ENCODE assay signal across 20 cellular contexts in genomic region chr2:145394181-145394580, GRCh38.
A peak's percentile ranks its signal among the peaks of the same experiment; 100 is the strongest.
DNase-seq lines count a peak whose midpoint lies in the region; ATAC-seq, FAIRE-seq and TF ChIP-seq lines count a peak whose summit lies in the region.
"Had no signal": no experiment of that assay in that cellular context is flagged by ENCODE, and none has a peak within 500 bp of the region (broad histone marks: within the 10 kb centered on the region; RNA-seq: fewer than 3 reads in every experiment).

No MANE protein-coding gene starts in this region.

- no peak overlapping the region for H4K8ac ChIP-seq in IMR-90 (ENCODE audit: low read depth in 2 of 2, low read length in 2 of 2)

- no peak overlapping the region for H4K5ac ChIP-seq in IMR-90 (ENCODE audit: low read depth, low read length)

- no peak overlapping the region for H3K14ac ChIP-seq in IMR-90 (replicated peaks; ENCODE audit: low read depth, low read length)

- no peak overlapping the region for H3K27ac ChIP-seq in A549
- no peak overlapping the region for H3K27ac ChIP-seq in IMR-90 (ENCODE audit: insufficient read depth, low read length)
- H3K27ac ChIP-seq in astrocyte (ENCODE audit: low read depth, low read length): no peak overlapping the region
- H3K27ac ChIP-seq: BLaER1 treated with 17β-estradiol and CSF1 and Interleukin-3, amounts not matched to agents 10 nM and 100 nM; C4-2B had no signal

- FAIRE-seq in A549 (lab: Jason Lieb, UNC) (no peak), astrocyte (lab: Jason Lieb, UNC) (peak; percentile 5)
- FAIRE-seq: D721Med, GM12891, GM19239 had no signal

- H3K23ac ChIP-seq in IMR-90 (ENCODE audit: low read depth, low read length): no peak overlapping the region

- no peak overlapping the region for H3K27ac Mint-ChIP-seq in astrocyte (ENCODE audit: unreplicated experiment)
- H3K27ac Mint-ChIP-seq: B cell; CD4-positive, alpha-beta T cell; CD8-positive, alpha-beta T cell had no signal

- DNase-seq in A549 (ENCODE audit: low read depth in 1 of 2, low spot score in 1 of 2): no peak
- DNase-seq in IMR-90: no peak
- DNase-seq in astrocyte (ENCODE audit: low read depth): no peak
- DNase-seq in stimulated activated CD4-positive, alpha-beta T cell treated with anti-CD3 and anti-CD28 coated beads, Interleukin-1b, Interleukin-23, amount 100 ng/mL, for 48 hours: no peak
- no peak for DNase-seq in ureter (ENCODE audit: low spot score)
- DNase-seq in NCI-H345 (lab: John Stamatoyannopoulos, UW): no peak
- DNase-seq: 8988T; AML-193; Caco-2; Calu3; CD4-positive, alpha-beta T cell; CD8-positive, alpha-beta T cell; DMS79 treated with DMSO at 0.1 percent for 48 hours; GF-D8 had no signal

- no peak overlapping the region for H2AFZ ChIP-seq in IMR-90 (replicated peaks; ENCODE audit: low read length, poor library complexity)
- no peak overlapping the region for H2AFZ ChIP-seq in astrocyte (ENCODE audit: low read depth, low read length)

- H3K4me3 ChIP-seq in A549 (no peak overlapping the region), IMR-90 (ENCODE audit: insufficient read depth, low read depth, low read length) (no peak overlapping the region), astrocyte (ENCODE audit: insufficient read depth, low read depth, low read length) (no peak overlapping the region)
- H3K4me3 ChIP-seq: BLaER1 treated with 17β-estradiol and CSF1 and Interleukin-3, amounts not matched to agents 10 nM and 100 nM had no signal

- TF ChIP-seq RAD21 in A549 (conservative IDR thresholded peaks at IDR 0.05 in 1 of 2, IDR thresholded peaks at IDR 0.05 in 1 of 2) (no peak), IMR-90 (IDR thresholded peaks at IDR 0.05; ENCODE audit: low read length) (no peak)

- no peak overlapping the region for H2AK9ac ChIP-seq in IMR-90 (replicated peaks; ENCODE audit: low read depth, low read length, poor library complexity)

- H3K36me3 ChIP-seq in IMR-90 (ENCODE audit: control insufficient read depth, insufficient read depth, low read length) (no peaks in the 10 kb centered on the region), astrocyte (ENCODE audit: insufficient read depth, low read length) (no peaks in the 10 kb centered on the region)
- H3K36me3 ChIP-seq: BLaER1 treated with 17β-estradiol and CSF1 and Interleukin-3, amounts not matched to agents 10 nM and 100 nM had no signal

- H3K4me3 Mint-ChIP-seq in astrocyte (ENCODE audit: unreplicated experiment): no peak overlapping the region
- H3K4me3 Mint-ChIP-seq: B cell; CD4-positive, alpha-beta T cell; CD8-positive, alpha-beta T cell had no signal

- H3K4me1 Mint-ChIP-seq in astrocyte (ENCODE audit: low read depth, unreplicated experiment): no peaks in the 10 kb centered on the region
- H3K4me1 Mint-ChIP-seq: B cell had no signal

- H3K9ac ChIP-seq in IMR-90 (ENCODE audit: low read depth, low read length) (no peak overlapping the region), astrocyte (ENCODE audit: low read length) (no peak overlapping the region)
- H3K9ac ChIP-seq: BLaER1 treated with 17β-estradiol and CSF1 and Interleukin-3, amounts not matched to agents 10 nM and 100 nM had no signal

- BruUV-seq in IMR-90 (replicated peaks; lab: Mats Ljungman, UMichigan): no TSS peak

- intact Hi-C loops in IMR-90 (cut with micrococcal nuclease): no loop called here

- H3K18ac ChIP-seq in IMR-90 (ENCODE audit: low read depth, low read length): no peak overlapping the region

- ATAC-seq in A549 (no peak), IMR-90 (ENCODE audit: low read depth) (no peak)
- ATAC-seq: CD8-positive, alpha-beta T cell had no signal

- H4K20me1 ChIP-seq in IMR-90 (ENCODE audit: insufficient read depth, low read length) (no peaks in the 10 kb centered on the region), astrocyte (ENCODE audit: insufficient read depth, low read length) (no peaks in the 10 kb centered on the region)
- H4K20me1 ChIP-seq: BLaER1 treated with 17β-estradiol and CSF1 and Interleukin-3, amounts not matched to agents 10 nM and 100 nM had no signal

- TF ChIP-seq POLR2A in A549 (IDR thresholded peaks at IDR 0.05; ENCODE audit: low read length) (no peak), IMR-90 (IDR thresholded peaks at IDR 0.05; ENCODE audit: low read depth, low read length) (no peak)

- H3K9me3 ChIP-seq in A549 (no peaks in the 10 kb centered on the region), IMR-90 (ENCODE audit: control insufficient read depth, insufficient read depth, low read length) (no peaks in the 10 kb centered on the region), astrocyte (ENCODE audit: insufficient read depth, low read depth, low read length) (no peaks in the 10 kb centered on the region)
- H3K9me3 ChIP-seq: Caco-2 had no signal

- 54% methylated on average over 3 of the region's 3 CpGs for WGBS in A549 (ENCODE audit: missing lambda C conversion rate)
- no CpG with 5 or more reads among the region's 3 CpGs for WGBS in IMR-90 (ENCODE audit: extremely low coverage in 2 of 2, insufficient read length in 1 of 2), 2 experiments

- TF ChIP-seq EP300 in A549 (IDR thresholded peaks at IDR 0.05): no peak

- H3K79me1 ChIP-seq in IMR-90 (ENCODE audit: low read depth in 1 of 2, low read length in 2 of 2): no peaks in the 10 kb centered on the region

- no peak overlapping the region for H2BK120ac ChIP-seq in IMR-90 (ENCODE audit: low read depth, low read length)

- H3K27me3 Mint-ChIP-seq in astrocyte (ENCODE audit: low read depth, unreplicated experiment): no peaks in the 10 kb centered on the region
- H3K27me3 Mint-ChIP-seq: B cell; CD4-positive, alpha-beta T cell had no signal

- H3K4me1 ChIP-seq in A549: no peaks in the 10 kb centered on the region
- H3K4me1 ChIP-seq in IMR-90 (ENCODE audit: control insufficient read depth, insufficient read depth, low read length): no peaks in the 10 kb centered on the region
- H3K4me1 ChIP-seq in astrocyte (ENCODE audit: insufficient read depth, low read length): no peaks in the 10 kb centered on the region
- H3K4me1 ChIP-seq: BLaER1 treated with 17β-estradiol and CSF1 and Interleukin-3, amounts not matched to agents 10 nM and 100 nM; Caco-2 had no signal

- H3K56ac ChIP-seq in IMR-90 (ENCODE audit: extremely low read depth, insufficient read depth, low read length): no peak overlapping the region

- H3K9me3 Mint-ChIP-seq in astrocyte (ENCODE audit: unreplicated experiment): peaks cover 2% of the 10 kb centered on the region
- H3K9me3 Mint-ChIP-seq: CD4-positive, alpha-beta T cell had no signal

- H3K27me3 ChIP-seq in IMR-90 (ENCODE audit: control insufficient read depth, insufficient read depth, low read length) (no peaks in the 10 kb centered on the region), astrocyte (ENCODE audit: insufficient read depth, low read length) (no peaks in the 10 kb centered on the region)
- H3K27me3 ChIP-seq: BLaER1 treated with 17β-estradiol and CSF1 and Interleukin-3, amounts not matched to agents 10 nM and 100 nM had no signal

- no peak overlapping the region for H2BK5ac ChIP-seq in IMR-90 (ENCODE audit: low read depth, low read length, poor library complexity, severe bottlenecking)

- H3K79me2 ChIP-seq in astrocyte (ENCODE audit: insufficient read depth, low read length): no peaks in the 10 kb centered on the region

- H3K36me3 Mint-ChIP-seq in astrocyte (ENCODE audit: low read depth, unreplicated experiment): no peaks in the 10 kb centered on the region
- H3K36me3 Mint-ChIP-seq: CD8-positive, alpha-beta T cell had no signal

- TF ChIP-seq CTCF in A549 (IDR thresholded peaks at IDR 0.05): no peak
- TF ChIP-seq CTCF in IMR-90 (conservative IDR thresholded peaks at IDR 0.05; ENCODE audit: low read depth, low read length): no peak
- no peak for TF ChIP-seq CTCF in astrocyte (IDR thresholded peaks at IDR 0.05; ENCODE audit: insufficient read depth, low read depth, low read length)

- dilution Hi-C loops in IMR-90 (cut with HindIII; ENCODE audit: low sequenced_read_pairs, unreplicated experiment): no loop called here

- POLR2A ChIA-PET in A549 (lab: Yijun Ruan, JAX) (no interaction called here), IMR-90 (lab: Charles Lee; ENCODE audit: unreplicated experiment) (no interaction called here)

- no peak overlapping the region for H2BK20ac ChIP-seq in IMR-90 (ENCODE audit: low read depth, low read length)

- H2AK5ac ChIP-seq in IMR-90 (ENCODE audit: low read depth, low read length): no peak overlapping the region

- H3K9me1 ChIP-seq in IMR-90 (ENCODE audit: insufficient read depth, low read length): no peaks in the 10 kb centered on the region

- no peak overlapping the region for H3K4me2 ChIP-seq in A549
- no peak overlapping the region for H3K4me2 ChIP-seq in IMR-90 (ENCODE audit: low read depth, low read length)
- H3K4me2 ChIP-seq in astrocyte (ENCODE audit: low read length): no peak overlapping the region
- H3K4me2 ChIP-seq: BLaER1 treated with 17β-estradiol and CSF1 and Interleukin-3, amounts not matched to agents 10 nM and 100 nM had no signal

- no peak overlapping the region for H3K4ac ChIP-seq in IMR-90 (ENCODE audit: low read depth, low read length)

- no peak overlapping the region for H2BK15ac ChIP-seq in IMR-90 (ENCODE audit: low read depth, low read length)

- no peak overlapping the region for H4K91ac ChIP-seq in IMR-90 (ENCODE audit: insufficient read depth, low read depth, low read length)

- CTCF ChIA-PET in A549 (lab: Yijun Ruan, JAX): no interaction called here
- CTCF ChIA-PET in IMR-90 (lab: Yijun Ruan, JAX): no interaction called here

- in situ Hi-C loops in IMR-90 (cut with MboI; ENCODE audit: low sequenced_read_pairs): no loop called here

TF ChIP-seq in A549, 52 proteins besides CTCF, POLR2A, EP300 and RAD21:
- TF ChIP-seq JUN (IDR thresholded peaks at IDR 0.05) (no peak), TFCP2L1 (CRISPR knock-in tag; IDR thresholded peaks at IDR 0.05) (no peak), RFX5 (IDR thresholded peaks at IDR 0.05) (no peak), NPAS2 (CRISPR knock-in tag; IDR thresholded peaks at IDR 0.05; ENCODE audit: borderline replicate concordance) (no peak), CHD4 (IDR thresholded peaks at IDR 0.05; ENCODE audit: borderline replicate concordance) (no peak), ZFP36 (IDR thresholded peaks at IDR 0.05; ENCODE audit: borderline replicate concordance, partially characterized antibody) (no peak), KDM1A (IDR thresholded peaks at IDR 0.05; ENCODE audit: low read depth) (no peak), MAFK (IDR thresholded peaks at IDR 0.05; ENCODE audit: partially characterized antibody) (peak; percentile 64)

TF ChIP-seq in IMR-90, 13 proteins besides CTCF, POLR2A, EP300 and RAD21 (continues in another document):
- TF ChIP-seq CEBPB (IDR thresholded peaks at IDR 0.05; ENCODE audit: low read depth, low read length) (no peak), MAZ (IDR thresholded peaks at IDR 0.05; ENCODE audit: borderline replicate concordance, low read depth, low read length) (no peak), NFE2L2 (IDR thresholded peaks at IDR 0.05; ENCODE audit: low read depth, low read length) (no peak), MAFK (IDR thresholded peaks at IDR 0.05; ENCODE audit: low read depth, low read length) (0 out of 2 replicates have a peak, but pooled peaks have one; percentile 46)
